In the genomic region with DNA sequence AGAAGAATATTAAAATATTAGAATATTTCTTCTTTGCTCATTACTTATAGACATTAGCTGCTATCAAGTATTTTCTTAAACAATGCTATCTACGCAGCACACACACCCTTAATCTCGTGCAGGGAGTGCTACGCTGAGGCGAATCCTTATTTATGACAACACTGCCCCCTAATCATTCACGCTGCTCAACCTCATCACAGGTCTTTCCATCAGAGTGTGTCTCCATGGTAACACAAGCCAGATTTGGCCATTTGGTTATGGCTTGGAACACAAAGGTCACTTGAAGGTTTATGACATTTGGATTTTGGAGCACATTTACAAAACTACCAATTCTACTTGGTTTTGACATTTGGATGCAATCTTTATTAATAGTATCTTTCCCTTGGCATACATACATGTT, we compare ENCODE assay signal across 25 cellular contexts. TPM values are rescaled to one million over a fixed set of nuclear protein-coding genes. Genes with fewer than 3 reads are reported as not detected.
DNase-seq lines count a peak whose midpoint lies in the region; TF ChIP-seq lines count a peak whose summit lies in the region.
"Had no signal": no experiment of that assay in that cellular context is flagged by ENCODE, and none has a peak within 500 bp of the region (broad histone marks: within the 10 kb centered on the region; RNA-seq: fewer than 3 reads in every experiment).

No MANE protein-coding gene starts in this region.

- H3K4me3 ChIP-seq in endodermal cell (ENCODE audit: low read length), result no peak overlapping the region
- H3K4me3 ChIP-seq in neural cell (ENCODE audit: low read length), result no peak overlapping the region
- H3K4me3 ChIP-seq in HAP-1, result no peak overlapping the region
- H3K4me3 ChIP-seq in CD8-positive, alpha-beta memory T cell (ENCODE audit: low read length), result no peak overlapping the region
- H3K4me3 ChIP-seq: A549; BLaER1 treated with 17β-estradiol and CSF1 and Interleukin-3, amounts not matched to agents 10 nM and 100 nM had no signal

- no peaks in the 10 kb centered on the region for H3K9me2 ChIP-seq in neural cell (ENCODE audit: insufficient read depth, low read length)

- no peaks in the 10 kb centered on the region for H3F3A ChIP-seq in neural cell (ENCODE audit: insufficient read depth, low read length, poor library complexity, severe bottlenecking)

- H3K36me3 Mint-ChIP-seq in endodermal cell (ENCODE audit: low read depth) (no peaks in the 10 kb centered on the region), type B pancreatic cell (no peaks in the 10 kb centered on the region)
- H3K36me3 Mint-ChIP-seq in CD8-positive, alpha-beta memory T cell, result no peaks in the 10 kb centered on the region

- H3K27ac ChIP-seq in endodermal cell (ENCODE audit: low read depth, low read length) (no peak overlapping the region), neural cell (ENCODE audit: low read length) (peak overlapping the region; percentile 29)
- no peak overlapping the region for H3K27ac ChIP-seq in CD8-positive, alpha-beta memory T cell (ENCODE audit: low read depth, low read length)
- H3K27ac ChIP-seq: A549; BLaER1 treated with 17β-estradiol and CSF1 and Interleukin-3, amounts not matched to agents 10 nM and 100 nM had no signal

- H3K27me3 ChIP-seq in endodermal cell (ENCODE audit: control insufficient read depth, insufficient read depth, low read length, poor library complexity, severe bottlenecking) (no peaks in the 10 kb centered on the region), neural cell (ENCODE audit: insufficient read depth, low read depth, low read length) (no peaks in the 10 kb centered on the region), HAP-1 (ENCODE audit: low read depth) (no peaks in the 10 kb centered on the region)
- H3K27me3 ChIP-seq in CD8-positive, alpha-beta memory T cell (ENCODE audit: insufficient read depth, low read length, poor library complexity, severe bottlenecking), result no peaks in the 10 kb centered on the region
- H3K27me3 ChIP-seq: BLaER1 treated with 17β-estradiol and CSF1 and Interleukin-3, amounts not matched to agents 10 nM and 100 nM had no signal

- H3K4me1 Mint-ChIP-seq in endodermal cell (peaks cover 8% of the 10 kb centered on the region), type B pancreatic cell (ENCODE audit: unreplicated experiment) (no peaks in the 10 kb centered on the region)
- no peaks in the 10 kb centered on the region for H3K4me1 Mint-ChIP-seq in CD8-positive, alpha-beta memory T cell

- no peaks in the 10 kb centered on the region for H4K20me1 ChIP-seq in neural cell (ENCODE audit: insufficient read depth)
- H4K20me1 ChIP-seq: BLaER1 treated with 17β-estradiol and CSF1 and Interleukin-3, amounts not matched to agents 10 nM and 100 nM had no signal

- H3K9me3 ChIP-seq in endodermal cell (ENCODE audit: control insufficient read depth, low read length) (peaks cover 20% of the 10 kb centered on the region), neural cell (ENCODE audit: low read length) (no peaks in the 10 kb centered on the region), HAP-1 (no peaks in the 10 kb centered on the region)
- no peaks in the 10 kb centered on the region for H3K9me3 ChIP-seq in CD8-positive, alpha-beta memory T cell (ENCODE audit: low read length)
- H3K9me3 ChIP-seq: A549 had no signal

- CTCF ChIA-PET in CD8-positive, alpha-beta memory T cell (lab: Charles Lee), result no interaction called here

- H3K4me1 ChIP-seq in endodermal cell (ENCODE audit: control insufficient read depth, insufficient read depth, low read length), result no peaks in the 10 kb centered on the region
- H3K4me1 ChIP-seq in HAP-1, result no peaks in the 10 kb centered on the region
- H3K4me1 ChIP-seq in CD8-positive, alpha-beta memory T cell (ENCODE audit: insufficient read depth, low read length), result no peaks in the 10 kb centered on the region
- H3K4me1 ChIP-seq: A549; BLaER1 treated with 17β-estradiol and CSF1 and Interleukin-3, amounts not matched to agents 10 nM and 100 nM had no signal

- H3K36me3 ChIP-seq in endodermal cell (ENCODE audit: control insufficient read depth, insufficient read depth, low read length) (no peaks in the 10 kb centered on the region), neural cell (ENCODE audit: insufficient read depth, low read length) (no peaks in the 10 kb centered on the region), HAP-1 (replicated peaks) (no peaks in the 10 kb centered on the region)
- H3K36me3 ChIP-seq in CD8-positive, alpha-beta memory T cell (ENCODE audit: insufficient read depth, low read length), result no peaks in the 10 kb centered on the region
- H3K36me3 ChIP-seq: BLaER1 treated with 17β-estradiol and CSF1 and Interleukin-3, amounts not matched to agents 10 nM and 100 nM had no signal

- no peak overlapping the region for H2AFZ ChIP-seq in neural cell (ENCODE audit: low read depth, low read length)

- peak; percentile 15 for TF ChIP-seq CTCF in endodermal cell (conservative IDR thresholded peaks at IDR 0.05)
- peak; percentile 35 for TF ChIP-seq CTCF in neural cell (IDR thresholded peaks at IDR 0.05; ENCODE audit: poor library complexity, severe bottlenecking)
- no peak for TF ChIP-seq CTCF in type B pancreatic cell (conservative IDR thresholded peaks at IDR 0.05)

- H3K9ac ChIP-seq in endodermal cell (ENCODE audit: extremely low read depth, low read length, poor library complexity, severe bottlenecking) (no peak overlapping the region), neural cell (ENCODE audit: low read length) (no peak overlapping the region)
- H3K9ac ChIP-seq: BLaER1 treated with 17β-estradiol and CSF1 and Interleukin-3, amounts not matched to agents 10 nM and 100 nM had no signal

- H3K9me3 Mint-ChIP-seq in endodermal cell (peaks cover 15% of the 10 kb centered on the region), type B pancreatic cell (no peaks in the 10 kb centered on the region)
- H3K9me3 Mint-ChIP-seq in CD8-positive, alpha-beta memory T cell, result peaks cover 0 to 3% (median 0%) of the 10 kb centered on the region in 5 donors
- H3K9me3 Mint-ChIP-seq: CD4-positive, alpha-beta T cell; T-helper 2 cell treated with Interferon-gamma antibody and Interleukin-4, amounts not matched to agents 5 μg/mL and 100 μg/mL, for 36 hours had no signal

- H3K27me3 Mint-ChIP-seq in endodermal cell (ENCODE audit: insufficient read depth), result no peaks in the 10 kb centered on the region
- peaks cover 6% of the 10 kb centered on the region for H3K27me3 Mint-ChIP-seq in type B pancreatic cell
- peaks cover 0 to under 1% of the 10 kb centered on the region in 2 donors for H3K27me3 Mint-ChIP-seq in CD8-positive, alpha-beta memory T cell

- POLR2A ChIA-PET in CD8-positive, alpha-beta memory T cell (lab: Charles Lee), result no interaction called here

- H3K27ac Mint-ChIP-seq in endodermal cell, result no peak overlapping the region
- H3K27ac Mint-ChIP-seq in type B pancreatic cell, result no peak overlapping the region
- no peak overlapping the region for H3K27ac Mint-ChIP-seq in CD8-positive, alpha-beta memory T cell
- H3K27ac Mint-ChIP-seq: CD4-positive, alpha-beta T cell; T-helper 2 cell treated with Interferon-gamma antibody and Interleukin-4, amounts not matched to agents 5 μg/mL and 100 μg/mL, for 36 hours had no signal

- TF ChIP-seq RAD21 in neural cell (conservative IDR thresholded peaks at IDR 0.05), result no peak

- TF ChIP-seq EP300 in neural cell (conservative IDR thresholded peaks at IDR 0.05; ENCODE audit: poor library complexity, severe bottlenecking), result no peak

- WGBS in endodermal cell (ENCODE audit: insufficient coverage in 1 of 2, insufficient read length in 1 of 2), 2 experiments, result 88 to 95% methylated on average over 5 of the region's 5 CpGs

- DNase-seq in NCI-H82 (lab: John Stamatoyannopoulos, UW) (peak; percentile 55), NCI-H82 treated with DMSO at 0.1 percent for 48 hours (lab: John Stamatoyannopoulos, UW; ENCODE audit: unreplicated experiment) (no peak), NCI-H69 (lab: John Stamatoyannopoulos, UW) (peak; percentile 5), endodermal cell (no peak), type B pancreatic cell (ENCODE audit: extremely low spot score, unreplicated experiment) (no peak), HAP-1 (ENCODE audit: low spot score in 2 of 2) (no peak)
- no peak for DNase-seq in CD8-positive, alpha-beta memory T cell
- DNase-seq: AML-193; CD4-positive, alpha-beta T cell; COR-L47; DMS53; GOT3; Karpas-422; NCI-H1105; NCI-H1436 treated with DMSO at 0.1 percent for 48 hours; NCI-H2029; NCI-H510A; T-helper 1 cell had no signal

- no peaks in the 10 kb centered on the region for H3K79me2 ChIP-seq in neural cell (replicated peaks; ENCODE audit: insufficient read depth, low read length)

- H3K4me3 Mint-ChIP-seq in endodermal cell, result no peak overlapping the region
- no peak overlapping the region for H3K4me3 Mint-ChIP-seq in type B pancreatic cell
- no peak overlapping the region for H3K4me3 Mint-ChIP-seq in CD8-positive, alpha-beta memory T cell
- H3K4me3 Mint-ChIP-seq: CD4-positive, alpha-beta T cell; T-helper 2 cell treated with Interferon-gamma antibody and Interleukin-4, amounts not matched to agents 5 μg/mL and 100 μg/mL, for 36 hours had no signal

- in situ Hi-C loops in HAP-1 (cut with MboI; ENCODE audit: low sequenced_read_pairs), result loop anchor here (25.0 kb wide), 1 partner anchor 374 kb away; no protein-coding TSS in a partner anchor

- H3K4me2 ChIP-seq in neural cell (ENCODE audit: low read length), result no peak overlapping the region
- H3K4me2 ChIP-seq: A549; BLaER1 treated with 17β-estradiol and CSF1 and Interleukin-3, amounts not matched to agents 10 nM and 100 nM had no signal

TF ChIP-seq in neural cell, 6 proteins besides CTCF, POLR2A, EP300 and RAD21:
- TF ChIP-seq POLR2AphosphoS5 (IDR thresholded peaks at IDR 0.05) (peak; percentile 34), EZH2 (IDR thresholded peaks at IDR 0.05; ENCODE audit: borderline replicate concordance, insufficient read depth, low read length, poor library complexity, severe bottlenecking) (no peak)

RNA-seq across cellular contexts. Expression of gene MYO3A, which starts 45.4 kb away (rescaled TPM):
- total RNA-seq in endodermal cell, result 10 to 100 TPM; 33.9 to 37.6 TPM
- polyA plus RNA-seq in endodermal cell (2013, experiment 1 of 2), result 3.0 TPM
- 3.4 TPM for polyA plus RNA-seq in endodermal cell (2013, experiment 2 of 2)
- 3.0 and 4.1 TPM in 2 replicates for polyA plus RNA-seq in neural cell
- polyA minus RNA-seq in neural cell, result 4.9 and 6.7 TPM in 2 replicates
- total RNA-seq in type B pancreatic cell (ENCODE audit: low replicate concordance), result 11.2 and 12.5 TPM in 2 replicates
- total RNA-seq in CD8-positive, alpha-beta memory T cell, result not detected
- polyA plus RNA-seq in CD8-positive, alpha-beta memory T cell, result not detected
- total RNA-seq: CD4-positive, alpha-beta T cell; G401; HT-29; M059J had no signal
- polyA plus RNA-seq: A549 had no signal

Comparison
In these comparisons a context has a peak if more than half of its experiments do, and no peak if none do; other contexts are left out.
1. DNase-seq: peak in NCI-H82 (single experiment) and NCI-H69 (single experiment); none in NCI-H82 treated with DMSO at 0.1 percent for 48 hours (single experiment), endodermal cell (single experiment), type B pancreatic cell (single experiment), HAP-1 (0 of 2) and CD8-positive, alpha-beta memory T cell (0 of 5).
2. RNA of gene MYO3A, which starts 45.4 kb away (total RNA-seq): 33.9 to 37.6 TPM in endodermal cell and 11.2 to 12.5 TPM in type B pancreatic cell; not detected in CD8-positive, alpha-beta memory T cell; every median in the first group is over 10 times any median in the second.